ENCODE assay signal across 8 cellular contexts in the genomic region with DNA sequence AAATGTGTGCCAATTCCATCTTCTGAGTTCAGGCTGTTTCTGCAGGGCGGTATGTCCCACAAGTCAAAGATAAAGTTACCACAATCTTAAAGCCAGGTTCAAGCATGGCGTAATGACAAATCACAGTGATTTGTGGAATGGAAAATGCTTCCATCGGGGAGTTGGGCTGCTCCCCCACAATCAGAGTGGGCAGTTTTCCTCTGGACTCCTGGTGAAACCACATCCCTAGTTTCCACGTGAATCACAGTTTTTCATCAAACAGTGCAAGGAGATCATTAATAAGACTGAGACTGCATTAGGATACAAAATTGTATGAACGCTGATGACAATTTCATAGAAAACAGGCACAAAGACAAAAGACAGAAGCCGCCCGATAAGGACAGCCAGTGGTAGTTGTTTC. TPM values are rescaled to one million over a fixed set of nuclear protein-coding genes. Genes with fewer than 3 reads are reported as not detected.
A peak's percentile ranks its signal among the peaks of the same experiment; 100 is the strongest.
DNase-seq lines count a peak whose midpoint lies in the region; ATAC-seq, FAIRE-seq and TF ChIP-seq lines count a peak whose summit lies in the region.

No MANE protein-coding gene starts in this region.

- peak overlapping the region; percentile 82 for H3K4me3 Mint-ChIP-seq in activated CD4-positive, alpha-beta T cell treated with anti-CD3 and anti-CD28 coated beads, Interleukin-2, amount 10 ng/mL, durations not matched to agents 24 days and 14 days
- peak overlapping the region; percentile 40 for H3K4me3 Mint-ChIP-seq in activated CD8-positive, alpha-beta T cell treated with anti-CD3 and anti-CD28 coated beads, Interleukin-2, amount 10 ng/mL, durations not matched to agents 7 days and 5 days

- no peak for DNase-seq in activated CD4-positive, alpha-beta T cell treated with anti-CD3 and anti-CD28 coated beads, Interleukin-2, amount 10 ng/mL, durations not matched to agents 24 days and 14 days
- no peak for DNase-seq in activated CD4-positive, alpha-beta T cell treated with anti-CD3 and anti-CD28 coated beads, Interleukin-2, amount 50 U/mL, for 1 hour
- no peak for DNase-seq in activated CD8-positive, alpha-beta T cell treated with anti-CD3 and anti-CD28 coated beads, Interleukin-2, amount 10 ng/mL, durations not matched to agents 7 days and 5 days
- no peak for DNase-seq in keratinocyte (ENCODE audit: low read depth, low spot score)
- no peak for DNase-seq in NCI-H345 treated with DMSO at 0.1 percent for 48 hours (lab: John Stamatoyannopoulos, UW; ENCODE audit: unreplicated experiment)

- H3K4me1 Mint-ChIP-seq in activated CD4-positive, alpha-beta T cell treated with anti-CD3 and anti-CD28 coated beads, Interleukin-2, amount 10 ng/mL, durations not matched to agents 24 days and 14 days: peaks cover 60% of the 10 kb centered on the region
- H3K4me1 Mint-ChIP-seq in activated CD8-positive, alpha-beta T cell treated with anti-CD3 and anti-CD28 coated beads, Interleukin-2, amount 10 ng/mL, durations not matched to agents 7 days and 5 days (ENCODE audit: low read depth): peaks cover 70% of the 10 kb centered on the region

- intact Hi-C loops in activated CD4-positive, alpha-beta T cell treated with anti-CD3 and anti-CD28 coated beads, Interleukin-2, amount 10 ng/mL, durations not matched to agents 24 days and 14 days (cut with micrococcal nuclease): loop anchor here (2.0 to 10.0 kb wide), 8 partner anchors 39 to 952 kb away; a partner anchor contains a TSS

- TF ChIP-seq CTCF in keratinocyte (optimal IDR thresholded peaks at IDR 0.05 in 1 of 3, IDR thresholded peaks at IDR 0.05 in 1 of 3, conservative IDR thresholded peaks at IDR 0.05 in 1 of 3; ENCODE audit: extremely low read depth in 1 of 3, insufficient read depth in 2 of 3, low read length in 3 of 3): no peak

- CTCF ChIA-PET in activated CD8-positive, alpha-beta T cell treated with anti-CD3 and anti-CD28 coated beads, Interleukin-2, amount 10 ng/mL, durations not matched to agents 7 days and 5 days (lab: Charles Lee): interaction anchor here (0.9 to 3.9 kb wide), 11 partner anchors 15 to 114 kb away, joined by 3 to 48 read pairs (median 4); no protein-coding TSS in a partner anchor

- H3K27ac ChIP-seq in keratinocyte (ENCODE audit: control insufficient read depth, insufficient read depth, low read length): no peak overlapping the region
- H3K27ac ChIP-seq in thymus (ENCODE audit: low read depth): peak overlapping the region; percentile 74

- no peak overlapping the region for H3K9ac ChIP-seq in keratinocyte (ENCODE audit: control insufficient read depth, extremely low read depth, insufficient read depth, low read length)

- H2AFZ ChIP-seq in keratinocyte (ENCODE audit: control insufficient read depth, low read length): no peak overlapping the region

- peaks cover 28% of the 10 kb centered on the region for H3K4me1 ChIP-seq in keratinocyte (ENCODE audit: control insufficient read depth, extremely low read depth, insufficient read depth, low read length)
- peaks cover 28% of the 10 kb centered on the region for H3K4me1 ChIP-seq in thymus (ENCODE audit: control insufficient read depth, insufficient read depth, low read length)

- H3K36me3 Mint-ChIP-seq in activated CD4-positive, alpha-beta T cell treated with anti-CD3 and anti-CD28 coated beads, Interleukin-2, amount 10 ng/mL, durations not matched to agents 24 days and 14 days (ENCODE audit: low read depth): peaks cover 49% of the 10 kb centered on the region
- H3K36me3 Mint-ChIP-seq in activated CD8-positive, alpha-beta T cell treated with anti-CD3 and anti-CD28 coated beads, Interleukin-2, amount 10 ng/mL, durations not matched to agents 7 days and 5 days (ENCODE audit: low read depth): peaks cover 40% of the 10 kb centered on the region

- no peak for FAIRE-seq in keratinocyte (lab: Jason Lieb, UNC)

- POLR2A ChIA-PET in activated CD8-positive, alpha-beta T cell treated with anti-CD3 and anti-CD28 coated beads, Interleukin-2, amount 10 ng/mL, durations not matched to agents 7 days and 5 days (lab: Charles Lee): interaction anchor here (0.7 to 1.0 kb wide), 3 partner anchors 20 to 257 kb away, joined by 3 read pairs; no protein-coding TSS in a partner anchor

- peak overlapping the region; percentile 92 for H3K27ac Mint-ChIP-seq in activated CD4-positive, alpha-beta T cell treated with anti-CD3 and anti-CD28 coated beads, Interleukin-2, amount 10 ng/mL, durations not matched to agents 24 days and 14 days
- no peak overlapping the region for H3K27ac Mint-ChIP-seq in activated CD8-positive, alpha-beta T cell treated with anti-CD3 and anti-CD28 coated beads, Interleukin-2, amount 10 ng/mL, durations not matched to agents 7 days and 5 days

- H3K79me2 ChIP-seq in keratinocyte (ENCODE audit: control insufficient read depth, insufficient read depth, low read length): peaks cover 84% of the 10 kb centered on the region

- ATAC-seq in activated CD8-positive, alpha-beta T cell treated with anti-CD3 and anti-CD28 coated beads, Interleukin-2, amount 10 ng/mL, durations not matched to agents 7 days and 5 days: no peak
- ATAC-seq in GM21529 (IDR thresholded peaks at IDR 0.05; ENCODE audit: unreplicated experiment) (no peak), GM18873 (IDR thresholded peaks at IDR 0.05; ENCODE audit: low FRiP score, unreplicated experiment) (no peak)

- H4K20me1 ChIP-seq in keratinocyte (ENCODE audit: control insufficient read depth, extremely low read depth, insufficient read depth, low read length): peaks cover 5% of the 10 kb centered on the region

- H3K9me3 ChIP-seq in keratinocyte (ENCODE audit: control insufficient read depth, low read depth, low read length) (no peaks in the 10 kb centered on the region), thymus (ENCODE audit: control insufficient read depth) (no peaks in the 10 kb centered on the region)

- H3K9me3 Mint-ChIP-seq in activated CD4-positive, alpha-beta T cell treated with anti-CD3 and anti-CD28 coated beads, Interleukin-2, amount 10 ng/mL, durations not matched to agents 24 days and 14 days: no peaks in the 10 kb centered on the region
- no peaks in the 10 kb centered on the region for H3K9me3 Mint-ChIP-seq in activated CD8-positive, alpha-beta T cell treated with anti-CD3 and anti-CD28 coated beads, Interleukin-2, amount 10 ng/mL, durations not matched to agents 7 days and 5 days (ENCODE audit: insufficient read depth)

- H3K27me3 ChIP-seq in keratinocyte (ENCODE audit: control insufficient read depth, extremely low read depth, insufficient read depth, low read length): no peaks in the 10 kb centered on the region
- H3K27me3 ChIP-seq in thymus (ENCODE audit: control insufficient read depth, insufficient read depth): no peaks in the 10 kb centered on the region

- H3K4me2 ChIP-seq in keratinocyte (ENCODE audit: control insufficient read depth, extremely low read depth, insufficient read depth, low read depth, low read length): peak overlapping the region; percentile 18

- peaks cover 2% of the 10 kb centered on the region for H3K9me1 ChIP-seq in keratinocyte (ENCODE audit: control insufficient read depth, extremely low read depth, insufficient read depth, low read length)

- dilution Hi-C loops in keratinocyte (cut with MboI; ENCODE audit: extremely low pct_ligation_motif_present, low sequenced_read_pairs): no loop called here

- no peak overlapping the region for H3K4me3 ChIP-seq in keratinocyte (ENCODE audit: control insufficient read depth in 2 of 3, extremely low read depth in 1 of 3, insufficient read depth in 2 of 3, low read depth in 1 of 3, low read length in 3 of 3)
- no peak overlapping the region for H3K4me3 ChIP-seq in thymus (ENCODE audit: low read length)

- H3K27me3 Mint-ChIP-seq in activated CD4-positive, alpha-beta T cell treated with anti-CD3 and anti-CD28 coated beads, Interleukin-2, amount 10 ng/mL, durations not matched to agents 24 days and 14 days: no peaks in the 10 kb centered on the region
- peaks cover 2% of the 10 kb centered on the region for H3K27me3 Mint-ChIP-seq in activated CD8-positive, alpha-beta T cell treated with anti-CD3 and anti-CD28 coated beads, Interleukin-2, amount 10 ng/mL, durations not matched to agents 7 days and 5 days (ENCODE audit: low read depth)

- H3K36me3 ChIP-seq in keratinocyte (ENCODE audit: control insufficient read depth in 2 of 2, extremely low read depth in 1 of 2, insufficient read depth in 2 of 2, low read length in 2 of 2): peaks cover 0 to 4% of the 10 kb centered on the region in 2 experiments
- no peaks in the 10 kb centered on the region for H3K36me3 ChIP-seq in thymus (ENCODE audit: control insufficient read depth, insufficient read depth)

- WGBS in thymus: 92% methylated on average over 7 of the region's 7 CpGs

RNA-seq across cellular contexts. Expression of a gene that starts 3.5 kb away (rescaled TPM):
- total RNA-seq in activated CD4-positive, alpha-beta T cell treated with anti-CD3 and anti-CD28 coated beads, Interleukin-2, amount 10 ng/mL, durations not matched to agents 24 days and 14 days: 163 and 170 TPM in 2 replicates
- 10 to 100 TPM; 79.4 to 80.5 TPM for total RNA-seq in activated CD8-positive, alpha-beta T cell treated with anti-CD3 and anti-CD28 coated beads, Interleukin-2, amount 10 ng/mL, durations not matched to agents 7 days and 5 days
- polyA plus RNA-seq in keratinocyte: 56.8 to 145 TPM (median 85.4 TPM) in 3 replicates
- 40.8 TPM for polyA plus RNA-seq in keratinocyte (2011; ENCODE audit: low read depth)
- polyA plus RNA-seq in keratinocyte (2011; cell fraction: cytosol; rRNA removed): 145 and 178 TPM in 2 replicates
- polyA plus RNA-seq in keratinocyte (2011; cell fraction: nucleus; rRNA removed): 81.8 and 90.5 TPM in 2 replicates
- 118 and 158 TPM in 2 replicates for polyA plus RNA-seq in keratinocyte (2012; ENCODE audit: low replicate concordance)
- polyA minus RNA-seq in keratinocyte: 98.1 to 234 TPM (median 126 TPM) in 3 replicates
- polyA minus RNA-seq in keratinocyte (2011; cell fraction: cytosol; rRNA and poly(A)+ RNA removed): 127 TPM
- 34.0 and 41.3 TPM in 2 replicates for polyA minus RNA-seq in keratinocyte (2011; cell fraction: nucleus; rRNA and poly(A)+ RNA removed)
- 95.0 TPM for polyA plus RNA-seq in thymus
